ENCODE assay signal across 1 cellular context in the genomic region with DNA sequence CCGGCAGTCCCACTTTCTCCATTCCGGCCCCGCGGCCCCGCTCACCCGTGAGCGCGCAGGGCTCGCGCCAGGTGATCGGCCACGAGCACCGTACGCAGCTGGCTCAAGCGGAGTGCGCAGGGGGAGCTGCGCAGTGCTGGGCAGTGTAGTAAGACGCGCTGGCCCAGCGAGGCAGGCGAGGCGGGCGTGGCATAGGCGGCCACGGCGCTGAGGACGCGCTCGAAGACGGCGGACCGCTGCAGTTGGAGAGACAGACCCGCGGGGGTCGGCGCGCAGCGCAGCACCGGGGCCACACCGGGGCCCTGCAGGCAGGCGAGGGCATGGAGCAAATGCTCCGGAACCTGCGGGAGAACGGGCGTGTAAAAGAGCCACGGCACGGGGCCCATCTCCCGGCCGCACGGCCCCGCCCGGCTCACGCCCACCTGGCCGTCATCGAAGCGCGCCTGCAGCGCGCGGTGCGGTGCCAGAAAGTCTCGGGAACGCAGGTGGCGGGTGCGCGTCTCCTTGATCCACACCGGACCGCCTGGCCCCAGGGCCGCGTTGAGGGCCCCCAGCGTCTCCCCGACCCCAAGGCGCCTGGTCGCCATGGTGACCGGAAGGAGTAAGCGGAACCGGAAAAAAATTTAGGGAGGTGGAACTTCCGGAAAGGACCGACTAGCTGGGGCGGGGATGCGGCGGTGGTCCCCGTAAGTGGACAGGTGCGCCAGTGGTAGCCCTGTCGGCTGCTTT.
TF ChIP-seq lines count a peak whose summit lies in the region.

A gene with protein sequence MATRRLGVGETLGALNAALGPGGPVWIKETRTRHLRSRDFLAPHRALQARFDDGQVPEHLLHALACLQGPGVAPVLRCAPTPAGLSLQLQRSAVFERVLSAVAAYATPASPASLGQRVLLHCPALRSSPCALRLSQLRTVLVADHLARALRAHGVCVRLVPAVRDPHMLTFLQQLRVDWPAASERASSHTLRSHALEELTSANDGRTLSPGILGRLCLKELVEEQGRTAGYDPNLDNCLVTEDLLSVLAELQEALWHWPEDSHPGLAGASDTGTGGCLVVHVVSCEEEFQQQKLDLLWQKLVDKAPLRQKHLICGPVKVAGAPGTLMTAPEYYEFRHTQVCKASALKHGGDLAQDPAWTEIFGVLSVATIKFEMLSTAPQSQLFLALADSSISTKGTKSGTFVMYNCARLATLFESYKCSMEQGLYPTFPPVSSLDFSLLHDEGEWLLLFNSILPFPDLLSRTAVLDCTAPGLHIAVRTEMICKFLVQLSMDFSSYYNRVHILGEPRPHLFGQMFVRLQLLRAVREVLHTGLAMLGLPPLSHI (minus strand): TSS at position 603 of the 729 bp plus-strand sequence. CDS start 16 bp downstream, at position 587.

TF ChIP-seq in SK-N-SH, 30 proteins besides CTCF, POLR2A, EP300 and RAD21 (continued from another document):
- TF ChIP-seq NRF1 (IDR thresholded peaks at IDR 0.05; ENCODE audit: low read depth, low read length) (peak; percentile 77), GABPA (IDR thresholded peaks at IDR 0.05; ENCODE audit: low read depth) (peak; percentile 90), MAX (IDR thresholded peaks at IDR 0.05; ENCODE audit: low read depth) (peak; percentile 18), FOSL2 (IDR thresholded peaks at IDR 0.05; ENCODE audit: borderline replicate concordance, low read depth) (no peak), RCOR1 (IDR thresholded peaks at IDR 0.05; ENCODE audit: low read length) (no peak), MEF2A (IDR thresholded peaks at IDR 0.05; ENCODE audit: borderline replicate concordance, low read depth) (no peak), TCF12 (IDR thresholded peaks at IDR 0.05) (peak; percentile 28; the same call in 1 of the 2 replicates), FOXJ3 (CRISPR knock-in tag; IDR thresholded peaks at IDR 0.05) (no peak), YY1 (IDR thresholded peaks at IDR 0.05; ENCODE audit: low read depth) (peak; percentile 80), ELF1 (IDR thresholded peaks at IDR 0.05) (peak; percentile 73), SIN3A (IDR thresholded peaks at IDR 0.05; ENCODE audit: borderline replicate concordance, low read depth, low read length) (peak; percentile 11; the same call in 1 of the 2 replicates), RFX5 (IDR thresholded peaks at IDR 0.05; ENCODE audit: low read length) (no peak), NFIC (IDR thresholded peaks at IDR 0.05; ENCODE audit: borderline replicate concordance) (0 out of 2 replicates have a peak, but pooled peaks have one; percentile 27), USF2 (IDR thresholded peaks at IDR 0.05; ENCODE audit: borderline replicate concordance, low read depth, low read length) (no peak), RXRA (IDR thresholded peaks at IDR 0.05; ENCODE audit: borderline replicate concordance, low read depth) (no peak), TEAD4 (IDR thresholded peaks at IDR 0.05; ENCODE audit: borderline replicate concordance, insufficient read depth) (0 out of 2 replicates have a peak, but pooled peaks have one; percentile 31), USF1 (IDR thresholded peaks at IDR 0.05; ENCODE audit: borderline replicate concordance, low read depth) (no peak; the same call in 1 of the 2 replicates), CHD2 (IDR thresholded peaks at IDR 0.05; ENCODE audit: low read length, partially characterized antibody) (peak; percentile 26), TAF1 (IDR thresholded peaks at IDR 0.05; ENCODE audit: borderline replicate concordance, low read depth, low read length) (no peak), POLR2AphosphoS5 (IDR thresholded peaks at IDR 0.05; ENCODE audit: low read depth, low read length) (peak; percentile 83), SMC3 (IDR thresholded peaks at IDR 0.05; ENCODE audit: low read depth, low read length) (no peak), MXI1 (IDR thresholded peaks at IDR 0.05; ENCODE audit: low read depth, low read length) (peak; percentile 55; the same call in 1 of the 2 replicates)
- TF ChIP-seq, protein P1, sequence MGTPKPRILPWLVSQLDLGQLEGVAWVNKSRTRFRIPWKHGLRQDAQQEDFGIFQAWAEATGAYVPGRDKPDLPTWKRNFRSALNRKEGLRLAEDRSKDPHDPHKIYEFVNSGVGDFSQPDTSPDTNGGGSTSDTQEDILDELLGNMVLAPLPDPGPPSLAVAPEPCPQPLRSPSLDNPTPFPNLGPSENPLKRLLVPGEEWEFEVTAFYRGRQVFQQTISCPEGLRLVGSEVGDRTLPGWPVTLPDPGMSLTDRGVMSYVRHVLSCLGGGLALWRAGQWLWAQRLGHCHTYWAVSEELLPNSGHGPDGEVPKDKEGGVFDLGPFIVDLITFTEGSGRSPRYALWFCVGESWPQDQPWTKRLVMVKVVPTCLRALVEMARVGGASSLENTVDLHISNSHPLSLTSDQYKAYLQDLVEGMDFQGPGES (IDR thresholded peaks at IDR 0.05; ENCODE audit: low read depth, low read length) = no peak
- TF ChIP-seq, protein P2, sequence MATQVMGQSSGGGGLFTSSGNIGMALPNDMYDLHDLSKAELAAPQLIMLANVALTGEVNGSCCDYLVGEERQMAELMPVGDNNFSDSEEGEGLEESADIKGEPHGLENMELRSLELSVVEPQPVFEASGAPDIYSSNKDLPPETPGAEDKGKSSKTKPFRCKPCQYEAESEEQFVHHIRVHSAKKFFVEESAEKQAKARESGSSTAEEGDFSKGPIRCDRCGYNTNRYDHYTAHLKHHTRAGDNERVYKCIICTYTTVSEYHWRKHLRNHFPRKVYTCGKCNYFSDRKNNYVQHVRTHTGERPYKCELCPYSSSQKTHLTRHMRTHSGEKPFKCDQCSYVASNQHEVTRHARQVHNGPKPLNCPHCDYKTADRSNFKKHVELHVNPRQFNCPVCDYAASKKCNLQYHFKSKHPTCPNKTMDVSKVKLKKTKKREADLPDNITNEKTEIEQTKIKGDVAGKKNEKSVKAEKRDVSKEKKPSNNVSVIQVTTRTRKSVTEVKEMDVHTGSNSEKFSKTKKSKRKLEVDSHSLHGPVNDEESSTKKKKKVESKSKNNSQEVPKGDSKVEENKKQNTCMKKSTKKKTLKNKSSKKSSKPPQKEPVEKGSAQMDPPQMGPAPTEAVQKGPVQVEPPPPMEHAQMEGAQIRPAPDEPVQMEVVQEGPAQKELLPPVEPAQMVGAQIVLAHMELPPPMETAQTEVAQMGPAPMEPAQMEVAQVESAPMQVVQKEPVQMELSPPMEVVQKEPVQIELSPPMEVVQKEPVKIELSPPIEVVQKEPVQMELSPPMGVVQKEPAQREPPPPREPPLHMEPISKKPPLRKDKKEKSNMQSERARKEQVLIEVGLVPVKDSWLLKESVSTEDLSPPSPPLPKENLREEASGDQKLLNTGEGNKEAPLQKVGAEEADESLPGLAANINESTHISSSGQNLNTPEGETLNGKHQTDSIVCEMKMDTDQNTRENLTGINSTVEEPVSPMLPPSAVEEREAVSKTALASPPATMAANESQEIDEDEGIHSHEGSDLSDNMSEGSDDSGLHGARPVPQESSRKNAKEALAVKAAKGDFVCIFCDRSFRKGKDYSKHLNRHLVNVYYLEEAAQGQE (IDR thresholded peaks at IDR 0.05; ENCODE audit: low read depth, low read length) = no peak
